ENCODE assay signal across 26 cellular contexts in the genomic region with DNA sequence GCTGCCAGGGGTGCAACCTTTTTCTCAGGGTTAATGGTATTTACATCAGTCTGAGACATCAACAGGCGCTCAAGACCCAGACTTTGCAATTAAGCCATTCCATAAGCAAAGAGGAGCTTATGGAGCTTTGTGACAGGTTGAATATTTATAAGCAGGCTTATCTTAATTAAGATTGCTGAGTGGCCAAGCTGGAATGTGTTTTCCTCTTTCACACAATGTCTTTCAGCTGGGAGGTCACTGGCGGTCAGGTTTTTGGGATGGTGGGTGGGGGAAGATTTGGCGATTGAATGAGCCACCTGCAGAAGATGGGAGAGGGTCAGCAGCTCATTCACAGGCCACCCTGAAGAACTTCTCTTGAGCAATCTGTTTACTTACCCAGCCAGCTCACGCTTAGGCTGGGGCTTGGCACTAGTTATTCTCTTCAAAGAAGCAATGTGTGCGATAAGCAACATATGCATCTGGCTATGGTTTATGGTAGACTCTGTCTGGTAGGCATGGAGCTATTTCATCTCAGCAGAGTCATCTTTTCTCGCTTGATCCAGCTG.
A peak's percentile ranks its signal among the peaks of the same experiment; 100 is the strongest.
DNase-seq lines count a peak whose midpoint lies in the region; ATAC-seq, FAIRE-seq and TF ChIP-seq lines count a peak whose summit lies in the region.
"Had no signal": no experiment of that assay in that cellular context is flagged by ENCODE, and none has a peak within 500 bp of the region (broad histone marks: within the 10 kb centered on the region; RNA-seq: fewer than 3 reads in every experiment).

No MANE protein-coding gene starts in this region.

- H3K4me3 ChIP-seq in NT2/D1 (ENCODE audit: insufficient read length, low read depth) = no peak overlapping the region
- no peak overlapping the region for H3K4me3 ChIP-seq in neural progenitor cell
- H3K4me3 ChIP-seq: BLaER1, GM23248, K562 had no signal

- no peak for ATAC-seq in HG03565 (IDR thresholded peaks at IDR 0.05; ENCODE audit: unreplicated experiment)
- ATAC-seq: K562, Right ventricle myocardium inferior had no signal

- FAIRE-seq in endometrium (lab: Jason Lieb, UNC) = peak; percentile 26
- FAIRE-seq: A204.1, D721Med, GM18507, HTR-8/SVneo, K562 had no signal

- H3K9me3 Mint-ChIP-seq in neural progenitor cell = no peaks in the 10 kb centered on the region

- no peak overlapping the region for H3K27ac ChIP-seq in neural progenitor cell
- H3K27ac ChIP-seq: BLaER1, GM23248 had no signal

- no peaks in the 10 kb centered on the region for H3K36me3 ChIP-seq in NT2/D1 (ENCODE audit: insufficient read depth, insufficient read length, low read length)
- H3K36me3 ChIP-seq in neural progenitor cell = no peaks in the 10 kb centered on the region
- H3K36me3 ChIP-seq: BLaER1 had no signal

- H3K4me1 ChIP-seq in NT2/D1 (ENCODE audit: insufficient read depth, insufficient read length) = no peaks in the 10 kb centered on the region
- H3K4me1 ChIP-seq in neural progenitor cell = peaks cover 5% of the 10 kb centered on the region
- H3K4me1 ChIP-seq: BLaER1 had no signal

- H3K9ac ChIP-seq in NT2/D1 (ENCODE audit: insufficient read length, low read depth) (no peak overlapping the region), neural progenitor cell (no peak overlapping the region)
- H3K9ac ChIP-seq: BLaER1, GM23248 had no signal

- DNase-seq in A172 (ENCODE audit: low spot score) (peak; percentile 90), NT2/D1 (ENCODE audit: low read depth, low spot score) (peak; percentile 42), neural progenitor cell (ENCODE audit: low spot score) (peak; percentile 9), NCI-H1694 treated with DMSO at 0.1 percent for 48 hours (lab: John Stamatoyannopoulos, UW) (no peak), anterior cingulate cortex (lab: John Stamatoyannopoulos, UW) (no peak)
- DNase-seq: CD4-positive, CD25-positive, alpha-beta regulatory T cell; GM23248; H9; Kasumi-1; MV-4-11; NCI-H1105; NCI-H1436 treated with DMSO at 0.1 percent for 48 hours; NCI-H2029; NCI-H446; NCI-H524 treated with DMSO at 0.1 percent for 48 hours; NCI-H774; OCI-M1 had no signal

- peaks cover 4% of the 10 kb centered on the region for H3K27me3 Mint-ChIP-seq in neural progenitor cell (ENCODE audit: insufficient read depth, low read depth)
- H3K27me3 Mint-ChIP-seq: CD4-positive, CD25-positive, alpha-beta regulatory T cell had no signal

- no peak overlapping the region for H3K27ac Mint-ChIP-seq in neural progenitor cell
- H3K27ac Mint-ChIP-seq: CD4-positive, CD25-positive, alpha-beta regulatory T cell; H9 had no signal

- no peaks in the 10 kb centered on the region for H3K36me3 Mint-ChIP-seq in neural progenitor cell
- H3K36me3 Mint-ChIP-seq: CD4-positive, CD25-positive, alpha-beta regulatory T cell had no signal

- TF ChIP-seq CTCF in neural progenitor cell (IDR thresholded peaks at IDR 0.05) = no peak

- H3K79me2 ChIP-seq in neural progenitor cell (ENCODE audit: low read depth) = no peaks in the 10 kb centered on the region

- peaks cover 7% of the 10 kb centered on the region; the same call in 1 of the 2 replicates for H3K9me3 ChIP-seq in NT2/D1 (ENCODE audit: insufficient read depth, low read length)
- H3K9me3 ChIP-seq in neural progenitor cell (ENCODE audit: low read depth) = no peaks in the 10 kb centered on the region
- H3K9me3 ChIP-seq: BLaER1 had no signal

- no peaks in the 10 kb centered on the region for H3K4me1 Mint-ChIP-seq in neural progenitor cell
- H3K4me1 Mint-ChIP-seq: CD4-positive, CD25-positive, alpha-beta regulatory T cell had no signal

- no peak overlapping the region for H3K4me3 Mint-ChIP-seq in neural progenitor cell
- H3K4me3 Mint-ChIP-seq: CD4-positive, CD25-positive, alpha-beta regulatory T cell; H9 had no signal

- no peak overlapping the region for H3K4me2 ChIP-seq in neural progenitor cell
- H3K4me2 ChIP-seq: BLaER1 had no signal

- H2AFZ ChIP-seq in neural progenitor cell (replicated peaks) = no peak overlapping the region
- H2AFZ ChIP-seq: GM23248 had no signal

- H3F3A ChIP-seq in neural progenitor cell (ENCODE audit: low read depth) = no peaks in the 10 kb centered on the region

- H3K27me3 ChIP-seq in NT2/D1 (ENCODE audit: insufficient read depth, insufficient read length) (no peaks in the 10 kb centered on the region), neural progenitor cell (no peaks in the 10 kb centered on the region)
- H3K27me3 ChIP-seq: BLaER1 had no signal

- H4K20me1 ChIP-seq in neural progenitor cell (ENCODE audit: low read depth) = no peaks in the 10 kb centered on the region
- H4K20me1 ChIP-seq: BLaER1 had no signal

Comparison
In these comparisons a context has a peak if more than half of its experiments do, and no peak if none do; other contexts are left out.
1. DNase-seq: peak in A172 (single experiment), NT2/D1 (single experiment) and neural progenitor cell (single experiment); none in NCI-H1694 treated with DMSO at 0.1 percent for 48 hours (single experiment) and anterior cingulate cortex (0 of 58).